16 cellular contexts compared by ENCODE assay signal in the genomic region with DNA sequence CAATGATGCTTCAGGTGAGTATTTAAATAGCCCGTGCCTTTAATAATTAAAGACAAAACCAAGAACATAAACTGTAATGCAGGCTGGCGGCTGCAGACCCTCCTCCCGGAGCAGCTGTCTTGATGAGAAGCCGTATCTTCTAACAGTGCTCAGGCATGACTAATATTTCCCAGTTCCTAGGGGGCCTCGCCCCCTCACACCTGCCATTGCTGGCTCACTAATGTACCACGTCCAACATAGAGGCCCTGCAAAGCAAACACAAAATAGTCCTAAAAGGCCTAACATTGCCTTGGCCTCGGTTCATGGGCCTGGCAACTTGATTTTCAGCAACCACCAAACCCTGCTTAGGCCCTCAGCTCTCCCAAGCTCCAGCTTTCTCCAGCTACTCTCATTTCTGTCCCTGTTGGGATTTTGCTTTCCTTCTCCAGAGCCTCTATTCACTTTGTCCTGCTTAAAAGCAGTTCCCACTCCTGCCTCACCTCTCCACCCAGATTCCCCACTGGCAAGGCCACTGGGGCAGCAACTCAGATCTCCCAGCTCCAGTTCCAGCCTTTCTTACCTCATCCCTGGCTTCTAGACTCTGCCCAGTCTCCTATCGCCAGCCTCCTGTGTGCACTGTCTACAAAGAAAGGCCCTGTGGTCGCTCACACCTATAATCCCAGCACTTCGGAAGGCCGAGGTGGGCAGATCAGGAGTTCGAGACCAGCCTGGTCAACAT. TPM values are rescaled to one million over a fixed set of nuclear protein-coding genes. Genes with fewer than 3 reads are reported as not detected.
DNase-seq lines count a peak whose midpoint lies in the region; ATAC-seq and TF ChIP-seq lines count a peak whose summit lies in the region.
"Had no signal": no experiment of that assay in that cellular context is flagged by ENCODE, and none has a peak within 500 bp of the region (broad histone marks: within the 10 kb centered on the region; RNA-seq: fewer than 3 reads in every experiment).

No MANE protein-coding gene starts in this region.

- intact Hi-C loops in left cardiac atrium (cut with DNase I): no loop called here

- no peak overlapping the region for H3K9ac ChIP-seq in rectal smooth muscle tissue (ENCODE audit: low read length)

- H3K36me3 ChIP-seq in SJCRH30: no peaks in the 10 kb centered on the region
- no peaks in the 10 kb centered on the region for H3K36me3 ChIP-seq in rectal smooth muscle tissue (ENCODE audit: control insufficient read depth, insufficient read depth, low read length)
- H3K36me3 ChIP-seq: SJSA1 had no signal

- H3K4me3 ChIP-seq in SJCRH30: peak overlapping the region; percentile 9
- H3K4me3 ChIP-seq in rectal smooth muscle tissue (ENCODE audit: low read length): no peak overlapping the region
- H3K4me3 ChIP-seq in foreskin fibroblast (ENCODE audit: low read depth in 1 of 2, low read length in 2 of 2): no peak overlapping the region
- H3K4me3 ChIP-seq: SJSA1 had no signal

- H3K27ac ChIP-seq in SJCRH30 (peak overlapping the region; percentile 100), rectal smooth muscle tissue (ENCODE audit: low read depth, low read length) (peak overlapping the region; percentile 99)
- H3K27ac ChIP-seq: C4-2B, SJSA1 had no signal

- H3K27me3 ChIP-seq in SJCRH30 (no peaks in the 10 kb centered on the region), rectal smooth muscle tissue (ENCODE audit: control insufficient read depth, insufficient read depth, low read length) (no peaks in the 10 kb centered on the region)
- H3K27me3 ChIP-seq: SJSA1 had no signal

- H3K4me1 ChIP-seq in SJCRH30 (peaks cover 34% of the 10 kb centered on the region), rectal smooth muscle tissue (ENCODE audit: control insufficient read depth, insufficient read depth, low read length) (peaks cover 55% of the 10 kb centered on the region)

- H3K9me3 ChIP-seq in SJCRH30 (replicated peaks): no peaks in the 10 kb centered on the region
- H3K9me3 ChIP-seq: SJSA1 had no signal

- DNase-seq in COLO668 (lab: John Stamatoyannopoulos, UW; ENCODE audit: unreplicated experiment) (peak; percentile 11), SJCRH30 (peak; percentile 88 to 93), left cardiac atrium (no peak), foreskin fibroblast (no peak), 8988T (no peak), CD1c-positive myeloid dendritic cell (ENCODE audit: extremely low spot score) (no peak), NCI-H446 (lab: John Stamatoyannopoulos, UW) (no peak)
- DNase-seq: activated naive CD8-positive, alpha-beta T cell treated with anti-CD3 and anti-CD28 coated beads, Interleukin-2, amount 50 U/mL, for 24 hours; activated T-cell treated with anti-CD3 and anti-CD28 coated beads, Interleukin-2, amount 50 U/mL, for 4 hours; cerebellar nuclear complex; NCI-H1694; occipital lobe; T1000 had no signal

- TF ChIP-seq CTCF in foreskin fibroblast (IDR thresholded peaks at IDR 0.05; ENCODE audit: low read depth, low read length): no peak

- peak; percentile 10 to 46 for ATAC-seq in left cardiac atrium
- ATAC-seq: activated naive CD8-positive, alpha-beta T cell treated with anti-CD3 and anti-CD28 coated beads, Interleukin-2, amount 50 U/mL, for 24 hours; activated T-cell treated with anti-CD3 and anti-CD28 coated beads, Interleukin-2, amount 50 U/mL, for 4 hours had no signal

RNA-seq across cellular contexts. Expression of gene SORBS1, which starts 16.2 kb away (rescaled TPM):
- 12.8 and 17.1 TPM in 2 replicates for total RNA-seq in SJCRH30 (2014; rRNA removed; shearing (Covaris generic))
- 100 to 1,000 TPM; 465 to 617 TPM for total RNA-seq in left cardiac atrium

Comparison
In these comparisons a context has a peak if more than half of its experiments do, and no peak if none do; other contexts are left out.
1. DNase-seq: peak in COLO668 (single experiment) and SJCRH30 (2 of 2); none in left cardiac atrium (single experiment), foreskin fibroblast (0 of 2), 8988T (single experiment), CD1c-positive myeloid dendritic cell (single experiment) and NCI-H446 (0 of 2).
2. RNA of gene SORBS1, which starts 16.2 kb away (total RNA-seq): 465 to 617 TPM in left cardiac atrium; 12.8 to 17.1 TPM in SJCRH30; every median in the first group is over 10 times any median in the second.